10 cellular contexts compared by ENCODE assay signal in the genomic region with DNA sequence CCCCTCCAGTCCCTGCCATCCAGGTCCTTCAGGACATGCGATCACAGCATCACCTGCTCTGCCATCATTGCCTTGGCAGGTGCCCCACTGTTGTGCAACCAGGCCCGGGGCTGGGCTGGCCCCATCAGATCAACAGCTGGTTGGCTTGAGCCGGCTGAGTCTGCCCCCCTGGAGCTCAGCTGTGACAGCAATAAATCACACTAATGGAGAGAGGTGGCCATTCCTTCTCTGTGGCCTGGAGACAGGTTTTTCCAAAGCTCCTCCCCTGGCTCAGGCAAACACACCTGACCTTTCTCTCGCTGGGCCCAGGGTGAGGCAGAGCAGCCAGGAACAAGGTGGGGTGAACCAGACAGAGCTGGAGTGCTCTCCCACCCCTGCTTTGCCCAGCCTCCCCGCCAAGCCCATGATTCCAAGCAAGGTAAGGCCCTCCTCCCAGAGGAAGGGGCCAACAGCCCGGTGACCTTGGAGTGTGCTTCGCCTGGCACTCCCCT. TPM values are rescaled to one million over a fixed set of nuclear protein-coding genes. Genes with fewer than 3 reads are reported as not detected.
DNase-seq lines count a peak whose midpoint lies in the region; ATAC-seq, FAIRE-seq and TF ChIP-seq lines count a peak whose summit lies in the region.
"Had no signal": no experiment of that assay in that cellular context is flagged by ENCODE, and none has a peak within 500 bp of the region (broad histone marks: within the 10 kb centered on the region; RNA-seq: fewer than 3 reads in every experiment).

No MANE protein-coding gene starts in this region.

- no peak overlapping the region for H4K5ac ChIP-seq in H1 (ENCODE audit: insufficient read length, low read depth, low read length)

- ATAC-seq in HG03571 (IDR thresholded peaks at IDR 0.05; ENCODE audit: unreplicated experiment), result no peak

- no peaks in the 10 kb centered on the region for H4K20me1 ChIP-seq in H1 (replicated peaks in 1 of 2; ENCODE audit: control insufficient read depth in 1 of 2, insufficient read depth in 2 of 2, low read length in 2 of 2)

- no peak for TF ChIP-seq POLR2A in H1 (IDR thresholded peaks at IDR 0.05; ENCODE audit: control extremely low read depth in 1 of 2, low read depth in 2 of 2, low read length in 2 of 2)

- no peak overlapping the region for H2BK120ac ChIP-seq in H1 (replicated peaks; ENCODE audit: low read depth, low read length)

- WGBS in H1 (ENCODE audit: extremely low coverage in 1 of 2, insufficient coverage in 1 of 2, insufficient read length in 1 of 2, insufficient replicate concordance in 2 of 2, low coverage in 1 of 2, low lambda C conversion rate in 2 of 2, missing lambda C conversion rate in 1 of 2), 2 experiments, result 95% methylated on average over 7 of the region's 7 CpGs; no CpG with 5 or more reads in 1 of the 2 experiments

- H3K9ac ChIP-seq in H1 (replicated peaks in 1 of 4; ENCODE audit: extremely low read depth in 1 of 4, low read depth in 3 of 4, low read length in 3 of 4), result no peak overlapping the region

- POLR2A ChIA-PET in HEK293T (lab: Yijun Ruan, JAX), result no interaction called here
- POLR2A ChIA-PET in H1 (lab: Charles Lee; ENCODE audit: partially characterized antibody), result interaction anchor here (1.0 kb wide), 1 partner anchor 9 kb away, joined by 4 read pairs; a partner anchor contains a TSS

- H2BK5ac ChIP-seq in H1 (ENCODE audit: low read depth, low read length), result no peak overlapping the region

- no peak overlapping the region for H4K91ac ChIP-seq in H1 (replicated peaks; ENCODE audit: insufficient read length, low read length)

- DNase-seq in HEK293T (ENCODE audit: extremely low spot score), result no peak
- peak; percentile 93 for DNase-seq in NCI-H2107 (lab: John Stamatoyannopoulos, UW)
- peak in 1 of 2 experiments; percentile 37 for DNase-seq in H1 (ENCODE audit: low read depth in 1 of 2, low spot score in 2 of 2)
- peak; percentile 92 for DNase-seq in renal cortical epithelial cell (ENCODE audit: low read depth)
- no peak for DNase-seq in UCSD-AML1 (lab: John Stamatoyannopoulos, UW; ENCODE audit: unreplicated experiment)
- no peak for DNase-seq in AG20443 (ENCODE audit: low spot score)
- no peak for DNase-seq in SKM-1 (lab: John Stamatoyannopoulos, UW; ENCODE audit: unreplicated experiment)
- DNase-seq: activated naive CD8-positive, alpha-beta T cell treated with anti-CD3 and anti-CD28 coated beads, Interleukin-2, amount 10 ng/mL, durations not matched to agents 7 days and 5 days had no signal

- no peaks in the 10 kb centered on the region for H3K79me2 ChIP-seq in H1 (ENCODE audit: control insufficient read depth in 1 of 2, insufficient read depth in 2 of 2, low read length in 2 of 2)

- H3K4me3 ChIP-seq in H1 (ENCODE audit: extremely low read depth in 1 of 4, insufficient read depth in 2 of 4, low read depth in 3 of 4, low read length in 4 of 4), result no peak overlapping the region

- H3K14ac ChIP-seq in H1 (ENCODE audit: insufficient read length), result no peak overlapping the region

- H2BK20ac ChIP-seq in H1 (ENCODE audit: low read length), result no peak overlapping the region

- no peak overlapping the region for H3K4me2 ChIP-seq in H1 (ENCODE audit: insufficient read depth in 1 of 2, low read depth in 2 of 2, low read length in 2 of 2)

- H2AFZ ChIP-seq in H1 (ENCODE audit: low read length), result no peak overlapping the region

- H3K23ac ChIP-seq in H1 (ENCODE audit: insufficient read length), result no peak overlapping the region

- no peak overlapping the region for H3K56ac ChIP-seq in H1 (replicated peaks; ENCODE audit: insufficient read length, low read depth, low read length)

- H3K27me3 ChIP-seq in H1 (replicated peaks in 1 of 4; ENCODE audit: control insufficient read depth in 3 of 4, extremely low read depth in 1 of 4, insufficient read depth in 3 of 4, low read length in 3 of 4), result no peaks in the 10 kb centered on the region

- H2BK12ac ChIP-seq in H1 (ENCODE audit: low read depth, low read length), result no peak overlapping the region

- H3K27ac ChIP-seq in H1 (ENCODE audit: low read depth, low read length), result no peak overlapping the region

- H3K9me3 ChIP-seq in H1 (ENCODE audit: insufficient read depth in 2 of 2, low read depth in 1 of 2, low read length in 1 of 2), result no peaks in the 10 kb centered on the region

- CTCF ChIA-PET in HEK293T (lab: Yijun Ruan, JAX) (interaction anchor here (0.9 to 1.9 kb wide), 3 partner anchors 15 to 219 kb away, joined by 4 to 5 read pairs (median 5); no protein-coding TSS in a partner anchor), H1 (lab: Charles Lee; ENCODE audit: partially characterized antibody) (interaction anchor here (0.5 to 11.9 kb wide), 13 partner anchors 9 to 365 kb away, joined by 3 to 91 read pairs (median 4); a partner anchor contains a TSS)

- no peak for FAIRE-seq in H1 (lab: Jason Lieb, UNC)

- no peak for TF ChIP-seq CTCF in H1 (IDR thresholded peaks at IDR 0.05; ENCODE audit: control extremely low read depth in 1 of 3, insufficient read depth in 1 of 3, low read depth in 1 of 3, low read length in 3 of 3)

- TF ChIP-seq RAD21 in H1 (IDR thresholded peaks at IDR 0.05 in 1 of 2, conservative IDR thresholded peaks at IDR 0.05 in 1 of 2; ENCODE audit: low read depth in 2 of 2, low read length in 2 of 2), result no peak

- H3K4me1 ChIP-seq in H1 (replicated peaks in 1 of 4; ENCODE audit: control insufficient read depth in 3 of 4, insufficient read depth in 4 of 4, low read length in 3 of 4), result peaks cover 0 to 8% (median 3%) of the 10 kb centered on the region in 4 experiments; a peak in 4 of 7 replicates

- H4K8ac ChIP-seq in H1 (ENCODE audit: extremely low read depth, insufficient read depth, low read length), result peak overlapping the region; percentile 51; the same call in 1 of the 2 replicates

- no peaks in the 10 kb centered on the region; the same call in 1 of the 2 replicates for H3K23me2 ChIP-seq in H1 (ENCODE audit: low read depth, low read length)

- no peak overlapping the region for H3K4ac ChIP-seq in H1 (replicated peaks; ENCODE audit: insufficient read length, low read depth, low read length)

- no peak overlapping the region for H2AK5ac ChIP-seq in H1 (ENCODE audit: low read depth, low read length)

- H2BK15ac ChIP-seq in H1 (ENCODE audit: low read length), result no peak overlapping the region

- no peak for TF ChIP-seq EP300 in H1 (IDR thresholded peaks at IDR 0.05; ENCODE audit: borderline replicate concordance in 1 of 2, low read depth in 2 of 2, low read length in 2 of 2)

- no peaks in the 10 kb centered on the region; a peak in 1 of 8 replicates for H3K36me3 ChIP-seq in H1 (ENCODE audit: control insufficient read depth in 2 of 4, insufficient read depth in 4 of 4, low read length in 3 of 4)

- no peak overlapping the region for H3K18ac ChIP-seq in H1 (ENCODE audit: extremely low read depth, low read length)

- H3K79me1 ChIP-seq in H1 (ENCODE audit: low read depth, low read length), result no peaks in the 10 kb centered on the region

TF ChIP-seq in HEK293T, 16 proteins besides CTCF, POLR2A, EP300 and RAD21 (continues in another document):
- TF ChIP-seq FOXA1 (IDR thresholded peaks at IDR 0.05) (no peak), NFRKB (IDR thresholded peaks at IDR 0.05) (no peak), FOXK2 (IDR thresholded peaks at IDR 0.05) (no peak)

TF ChIP-seq in H1, 55 proteins besides CTCF, POLR2A, EP300 and RAD21 (continues in another document):
- TF ChIP-seq, protein P1, sequence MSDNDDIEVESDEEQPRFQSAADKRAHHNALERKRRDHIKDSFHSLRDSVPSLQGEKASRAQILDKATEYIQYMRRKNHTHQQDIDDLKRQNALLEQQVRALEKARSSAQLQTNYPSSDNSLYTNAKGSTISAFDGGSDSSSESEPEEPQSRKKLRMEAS (IDR thresholded peaks at IDR 0.05), result no peak
- TF ChIP-seq RFX5 (IDR thresholded peaks at IDR 0.05; ENCODE audit: borderline replicate concordance, low read depth, low read length), result no peak
- no peak for TF ChIP-seq KDM5A (IDR thresholded peaks at IDR 0.05; ENCODE audit: low read length)
- TF ChIP-seq EZH2 (IDR thresholded peaks at IDR 0.05; ENCODE audit: low read depth, low read length, severe bottlenecking), result no peak

RNA-seq across cellular contexts. Expression of a gene that starts 8.9 kb away (rescaled TPM):
- total RNA-seq in H1 (2021; fragmentation: NEBNext Ultra II Directional; extraction: Animal tissue kit (Norgen Biotek cat#: 25700)), result 0.99 and 1.1 TPM in 2 replicates
- polyA plus RNA-seq in H1 (2011; rRNA removed), result 0.89 and 1.6 TPM in 2 replicates
- polyA plus RNA-seq in H1 (2011; cell fraction: cytosol; rRNA removed), result 1.2 TPM
- 3.1 TPM for polyA plus RNA-seq in H1 (2011; cell fraction: nucleus; rRNA removed)
- 0.84 to 1.1 TPM (median 0.98 TPM) in 4 replicates for polyA plus RNA-seq in H1 (2012, experiment 1 of 2)
- 0.21 TPM for polyA plus RNA-seq in H1 (2012, experiment 2 of 2)
- polyA plus RNA-seq in H1 (2013, experiment 1 of 2), result 2.0 TPM
- polyA plus RNA-seq in H1 (2013, experiment 2 of 2), result 1.2 TPM
- polyA minus RNA-seq in H1 (2011; rRNA and poly(A)+ RNA removed), result 0.95 and 1.7 TPM in 2 replicates
- 0.59 TPM for polyA minus RNA-seq in H1 (2011; cell fraction: cytosol; rRNA and poly(A)+ RNA removed)
- polyA minus RNA-seq in H1 (2011; cell fraction: nucleus; rRNA and poly(A)+ RNA removed), result 4.4 TPM
- total RNA-seq in renal cortical epithelial cell, result 361 and 706 TPM in 2 replicates

RNA-seq across cellular contexts. Expression of a gene that starts 36.4 kb away (rescaled TPM):
- 0.19 and 0.27 TPM in 2 replicates for total RNA-seq in H1 (2021; fragmentation: NEBNext Ultra II Directional; extraction: Animal tissue kit (Norgen Biotek cat#: 25700))
- 0.24 and 0.25 TPM in 2 replicates for polyA plus RNA-seq in H1 (2011; rRNA removed)
- 0.16 TPM for polyA plus RNA-seq in H1 (2011; cell fraction: cytosol; rRNA removed)
- polyA plus RNA-seq in H1 (2011; cell fraction: nucleus; rRNA removed), result 0.39 TPM
- 0.08 to 0.35 TPM (median 0.18 TPM) in 4 replicates for polyA plus RNA-seq in H1 (2012, experiment 1 of 2)
- polyA plus RNA-seq in H1 (2012, experiment 2 of 2), result 0.04 TPM
- polyA plus RNA-seq in H1 (2013, experiment 1 of 2), result 0.10 TPM
- polyA plus RNA-seq in H1 (2013, experiment 2 of 2), result 0.22 TPM
- polyA minus RNA-seq in H1 (2011; rRNA and poly(A)+ RNA removed), result 0.10 and 0.54 TPM in 2 replicates
- polyA minus RNA-seq in H1 (2011; cell fraction: cytosol; rRNA and poly(A)+ RNA removed), result not detected
- polyA minus RNA-seq in H1 (2011; cell fraction: nucleus; rRNA and poly(A)+ RNA removed), result 3.2 TPM
- 10.1 and 10.2 TPM in 2 replicates for total RNA-seq in renal cortical epithelial cell

RNA-seq across cellular contexts. Expression of a gene that starts 43.0 kb away (rescaled TPM):
- 44.6 and 50.0 TPM in 2 replicates for total RNA-seq in H1 (2021; fragmentation: NEBNext Ultra II Directional; extraction: Animal tissue kit (Norgen Biotek cat#: 25700))
- polyA plus RNA-seq in H1 (2011; rRNA removed), result 117 and 151 TPM in 2 replicates
- 117 TPM for polyA plus RNA-seq in H1 (2011; cell fraction: cytosol; rRNA removed)
- 137 TPM for polyA plus RNA-seq in H1 (2011; cell fraction: nucleus; rRNA removed)
- polyA plus RNA-seq in H1 (2012, experiment 1 of 2), result 45.7 to 68.5 TPM (median 67.3 TPM) in 4 replicates
- polyA plus RNA-seq in H1 (2012, experiment 2 of 2), result 67.1 TPM
- 51.8 TPM for polyA plus RNA-seq in H1 (2013, experiment 1 of 2)
- polyA plus RNA-seq in H1 (2013, experiment 2 of 2), result 57.8 TPM
- 64.2 and 70.4 TPM in 2 replicates for polyA minus RNA-seq in H1 (2011; rRNA and poly(A)+ RNA removed)
- 17.0 TPM for polyA minus RNA-seq in H1 (2011; cell fraction: cytosol; rRNA and poly(A)+ RNA removed)
- polyA minus RNA-seq in H1 (2011; cell fraction: nucleus; rRNA and poly(A)+ RNA removed), result 34.0 TPM
- total RNA-seq in renal cortical epithelial cell, result 0.20 and 1.0 TPM in 2 replicates
- total RNA-seq: T-helper 1 cell treated with Interleukin-12 subunit alpha and Interleukin-12 subunit beta and Interleukin-4 antibody, amounts not matched to agents 30 ng/mL and 1 ng/mL, for 36 hours had no signal

Comparison
In these comparisons a context has a peak if more than half of its experiments do, and no peak if none do; other contexts are left out.
1. DNase-seq: peak in NCI-H2107 (single experiment) and renal cortical epithelial cell (single experiment); none in HEK293T (single experiment), UCSD-AML1 (single experiment), AG20443 (single experiment) and SKM-1 (single experiment).
2. RNA of a gene that starts 8.9 kb away (total RNA-seq): 361 to 706 TPM in renal cortical epithelial cell; 0.99 to 1.1 TPM in H1; every median in the first group is over 100 times any median in the second.
3. RNA of a gene that starts 43.0 kb away (total RNA-seq): 44.6 to 50.0 TPM in H1; 0.20 to 1.0 TPM in renal cortical epithelial cell; every median in the first group is over 10 times any median in the second.